In genomic region chr12:91379051-91379775, GRCh38 we compare ENCODE assay signal across 1 cellular context.
TF ChIP-seq lines count a peak whose summit lies in the region.

No MANE protein-coding gene starts in this region.

TF ChIP-seq in H1, 55 proteins besides CTCF, POLR2A, EP300 and RAD21:
- TF ChIP-seq FOSL1 (IDR thresholded peaks at IDR 0.05; ENCODE audit: insufficient read depth, low read depth, low read length) (no peak), KDM4A (IDR thresholded peaks at IDR 0.05; ENCODE audit: low read depth, low read length, severe bottlenecking) (no peak), TAF7 (optimal IDR thresholded peaks at IDR 0.05; ENCODE audit: borderline replicate concordance, low read depth, low read length) (no peak), CTBP2 (IDR thresholded peaks at IDR 0.05; ENCODE audit: borderline replicate concordance, insufficient read depth, insufficient read length, low read length) (no peak), HDAC6 (IDR thresholded peaks at IDR 0.05; ENCODE audit: low read depth, low read length) (no peak), GTF2F1 (IDR thresholded peaks at IDR 0.05; ENCODE audit: borderline replicate concordance, low read depth, low read length) (no peak), PHF8 (conservative IDR thresholded peaks at IDR 0.05; ENCODE audit: low read depth, low read length) (no peak), SP2 (IDR thresholded peaks at IDR 0.05; ENCODE audit: low read length) (no peak), CHD1 (IDR thresholded peaks at IDR 0.05; ENCODE audit: low read depth, low read length) (no peak), CHD2 (IDR thresholded peaks at IDR 0.05; ENCODE audit: low read length) (no peak), MAFK (IDR thresholded peaks at IDR 0.05; ENCODE audit: low read depth, low read length) (no peak), RNF2 (IDR thresholded peaks at IDR 0.05; ENCODE audit: borderline replicate concordance, low read depth, low read length, missing control alignments, poor library complexity, severe bottlenecking) (no peak), SIN3A (conservative IDR thresholded peaks at IDR 0.05 in 1 of 2, IDR thresholded peaks at IDR 0.05 in 1 of 2; ENCODE audit: low read depth in 1 of 2, low read length in 2 of 2) (no peak), ASH2L (IDR thresholded peaks at IDR 0.05; ENCODE audit: low read length) (no peak), KDM5A (IDR thresholded peaks at IDR 0.05; ENCODE audit: low read length) (no peak), CBX8 (IDR thresholded peaks at IDR 0.05; ENCODE audit: borderline replicate concordance, low read depth, low read length) (no peak), SP4 (IDR thresholded peaks at IDR 0.05; ENCODE audit: low read length) (no peak), JUN (IDR thresholded peaks at IDR 0.05; ENCODE audit: low read depth, low read length) (no peak)
- TF ChIP-seq, protein P1, sequence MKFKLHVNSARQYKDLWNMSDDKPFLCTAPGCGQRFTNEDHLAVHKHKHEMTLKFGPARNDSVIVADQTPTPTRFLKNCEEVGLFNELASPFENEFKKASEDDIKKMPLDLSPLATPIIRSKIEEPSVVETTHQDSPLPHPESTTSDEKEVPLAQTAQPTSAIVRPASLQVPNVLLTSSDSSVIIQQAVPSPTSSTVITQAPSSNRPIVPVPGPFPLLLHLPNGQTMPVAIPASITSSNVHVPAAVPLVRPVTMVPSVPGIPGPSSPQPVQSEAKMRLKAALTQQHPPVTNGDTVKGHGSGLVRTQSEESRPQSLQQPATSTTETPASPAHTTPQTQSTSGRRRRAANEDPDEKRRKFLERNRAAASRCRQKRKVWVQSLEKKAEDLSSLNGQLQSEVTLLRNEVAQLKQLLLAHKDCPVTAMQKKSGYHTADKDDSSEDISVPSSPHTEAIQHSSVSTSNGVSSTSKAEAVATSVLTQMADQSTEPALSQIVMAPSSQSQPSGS (IDR thresholded peaks at IDR 0.05; ENCODE audit: low read length), result no peak
- TF ChIP-seq, protein P2, sequence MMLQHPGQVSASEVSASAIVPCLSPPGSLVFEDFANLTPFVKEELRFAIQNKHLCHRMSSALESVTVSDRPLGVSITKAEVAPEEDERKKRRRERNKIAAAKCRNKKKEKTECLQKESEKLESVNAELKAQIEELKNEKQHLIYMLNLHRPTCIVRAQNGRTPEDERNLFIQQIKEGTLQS (IDR thresholded peaks at IDR 0.05; ENCODE audit: insufficient read depth, low read depth, low read length), result no peak
TF ChIP-seq in H1: peak in this region for 0.
